9 cellular contexts compared by ENCODE assay signal in genomic region chr5:176700239-176700847, GRCh38. TPM values are rescaled to one million over a fixed set of nuclear protein-coding genes. Genes with fewer than 3 reads are reported as not detected.
DNase-seq lines count a peak whose midpoint lies in the region; ATAC-seq, FAIRE-seq and TF ChIP-seq lines count a peak whose summit lies in the region.
"Had no signal": no experiment of that assay in that cellular context is flagged by ENCODE, and none has a peak within 500 bp of the region (broad histone marks: within the 10 kb centered on the region; RNA-seq: fewer than 3 reads in every experiment).

No MANE protein-coding gene starts in this region.

- POLR2A ChIA-PET in MCF 10A (lab: Yijun Ruan, JAX) (no interaction called here), endothelial cell of umbilical vein (lab: Charles Lee) (no interaction called here)

- FAIRE-seq in endothelial cell of umbilical vein (lab: Jason Lieb, UNC) = no peak

- H3K27ac ChIP-seq in breast epithelium = no peak overlapping the region
- H3K27ac ChIP-seq in endothelial cell of umbilical vein (ENCODE audit: insufficient read depth, low read depth, low read length) = no peak overlapping the region

- no peak for ATAC-seq in HG03442 (IDR thresholded peaks at IDR 0.05; ENCODE audit: unreplicated experiment)
- no peak for ATAC-seq in HG02623 (IDR thresholded peaks at IDR 0.05; ENCODE audit: unreplicated experiment)

- TF ChIP-seq POLR2A in breast epithelium (IDR thresholded peaks at IDR 0.05) (no peak), endothelial cell of umbilical vein (IDR thresholded peaks at IDR 0.05; ENCODE audit: low read depth, low read length) (no peak)

- no peak overlapping the region for H3K4me3 Mint-ChIP-seq in MCF 10A (ENCODE audit: unreplicated experiment)

- CTCF ChIA-PET in MCF 10A (lab: Yijun Ruan, JAX) = interaction anchor here (0.6 to 1.6 kb wide), 4 partner anchors 40 to 959 kb away, joined by 3 to 5 read pairs (median 4); no protein-coding TSS in a partner anchor
- CTCF ChIA-PET in endothelial cell of umbilical vein (lab: Charles Lee) = interaction anchor here (0.8 to 1.7 kb wide), 7 partner anchors 9 to 410 kb away, joined by 3 to 5 read pairs (median 3); no protein-coding TSS in a partner anchor

- H3K9me3 ChIP-seq in breast epithelium (no peaks in the 10 kb centered on the region), endothelial cell of umbilical vein (replicated peaks; ENCODE audit: control insufficient read depth, insufficient read depth, low read length) (no peaks in the 10 kb centered on the region)

- H4K20me1 ChIP-seq in endothelial cell of umbilical vein (replicated peaks; ENCODE audit: control insufficient read depth, extremely low read depth, insufficient read depth, low read length) = no peaks in the 10 kb centered on the region

- dilution Hi-C loops in endothelial cell of umbilical vein (cut with MboI; ENCODE audit: extremely low pct_ligation_motif_present, low sequenced_read_pairs) = no loop called here

- DNase-seq in MCF 10A (ENCODE audit: unreplicated experiment) (no peak), breast epithelium (ENCODE audit: low spot score in 2 of 2) (no peak), NCI-H2227 treated with DMSO at 0.1 percent for 48 hours (lab: John Stamatoyannopoulos, UW) (peak; percentile 40), endothelial cell of umbilical vein (ENCODE audit: low read depth, low spot score) (peak; percentile 21), SKM-1 (lab: John Stamatoyannopoulos, UW; ENCODE audit: unreplicated experiment) (no peak)
- DNase-seq in stimulated activated CD8-positive, alpha-beta memory T cell treated with anti-CD3 and anti-CD28 coated beads, Interleukin-4, amount 100 ng/mL, for 48 hours = peak; percentile 37
- DNase-seq: DMS79 had no signal

- H2AFZ ChIP-seq in endothelial cell of umbilical vein (ENCODE audit: low read depth, low read length) = no peak overlapping the region

- H3K9me1 ChIP-seq in endothelial cell of umbilical vein (replicated peaks; ENCODE audit: control insufficient read depth, extremely low read depth, insufficient read depth, low read length) = no peaks in the 10 kb centered on the region

- H3K27ac Mint-ChIP-seq in MCF 10A (ENCODE audit: low read depth, unreplicated experiment) = no peak overlapping the region

- H3K27me3 Mint-ChIP-seq in MCF 10A (ENCODE audit: insufficient read depth, unreplicated experiment) = peaks cover 88% of the 10 kb centered on the region

- no peaks in the 10 kb centered on the region for H3K4me1 ChIP-seq in breast epithelium
- no peaks in the 10 kb centered on the region for H3K4me1 ChIP-seq in endothelial cell of umbilical vein (ENCODE audit: control insufficient read depth, extremely low read depth, insufficient read depth, low read length)

- H3K4me2 ChIP-seq in endothelial cell of umbilical vein (ENCODE audit: insufficient read depth, low read length) = no peak overlapping the region

- H3K79me2 ChIP-seq in endothelial cell of umbilical vein (ENCODE audit: control insufficient read depth, insufficient read depth, low read length) = no peaks in the 10 kb centered on the region

- H3K27me3 ChIP-seq in breast epithelium = peaks cover 0 to 65% of the 10 kb centered on the region in 2 donors
- peaks cover 16 to 17% of the 10 kb centered on the region in 2 experiments for H3K27me3 ChIP-seq in endothelial cell of umbilical vein (ENCODE audit: control insufficient read depth in 2 of 2, insufficient read depth in 2 of 2, low read length in 2 of 2)

- peak; percentile 42 for TF ChIP-seq CTCF in MCF 10A (IDR thresholded peaks at IDR 0.05; ENCODE audit: unreplicated experiment)
- no peak for TF ChIP-seq CTCF in breast epithelium (IDR thresholded peaks at IDR 0.05)
- TF ChIP-seq CTCF in endothelial cell of umbilical vein (IDR thresholded peaks at IDR 0.05; ENCODE audit: extremely low read depth in 1 of 2, insufficient read depth in 1 of 2, low read depth in 1 of 2, low read length in 2 of 2) = peak; percentile 26 to 42

- no peaks in the 10 kb centered on the region for H3K4me1 Mint-ChIP-seq in MCF 10A (ENCODE audit: insufficient read depth, unreplicated experiment)

- H3K9me3 Mint-ChIP-seq in MCF 10A (ENCODE audit: unreplicated experiment) = no peaks in the 10 kb centered on the region

- no peaks in the 10 kb centered on the region for H3K36me3 Mint-ChIP-seq in MCF 10A (ENCODE audit: insufficient read depth, unreplicated experiment)

- H3K36me3 ChIP-seq in breast epithelium = no peaks in the 10 kb centered on the region
- H3K36me3 ChIP-seq in endothelial cell of umbilical vein (ENCODE audit: control insufficient read depth in 2 of 2, extremely low read depth in 1 of 2, insufficient read depth in 2 of 2, low read length in 2 of 2) = no peaks in the 10 kb centered on the region

- H3K9ac ChIP-seq in endothelial cell of umbilical vein (replicated peaks; ENCODE audit: extremely low read depth, insufficient read depth, low read length) = no peak overlapping the region

- intact Hi-C loops in MCF 10A (cut with micrococcal nuclease) = no loop called here
- intact Hi-C loops in breast epithelium (cut with DNase I; ENCODE audit: low total_unique reads) = no loop called here
- intact Hi-C loops in endothelial cell of umbilical vein (cut with micrococcal nuclease) = loop anchor here (2.0 kb wide), 1 partner anchor 40 kb away; no protein-coding TSS in a partner anchor

- H3K4me3 ChIP-seq in breast epithelium (no peak overlapping the region), endothelial cell of umbilical vein (replicated peaks in 1 of 3; ENCODE audit: insufficient read depth in 1 of 3, low read depth in 1 of 3, low read length in 3 of 3) (no peak overlapping the region)

- BruUV-seq in MCF 10A (replicated peaks; lab: Mats Ljungman, UMichigan) (no TSS peak), endothelial cell of umbilical vein (replicated peaks; lab: Mats Ljungman, UMichigan) (no TSS peak)

TF ChIP-seq in endothelial cell of umbilical vein, 7 proteins besides CTCF, POLR2A, EP300 and RAD21:
- no peak for TF ChIP-seq MYC (IDR thresholded peaks at IDR 0.05; ENCODE audit: low read depth, low read length)
- no peak for TF ChIP-seq GATA2 (IDR thresholded peaks at IDR 0.05; ENCODE audit: insufficient read depth, insufficient read length, low read depth, low read length)
- TF ChIP-seq POLR2AphosphoS5 (IDR thresholded peaks at IDR 0.05; ENCODE audit: insufficient read depth, low read depth, low read length) = no peak
- no peak for TF ChIP-seq MAX (IDR thresholded peaks at IDR 0.05; ENCODE audit: insufficient read depth, insufficient read length)
- TF ChIP-seq JUN (IDR thresholded peaks at IDR 0.05; ENCODE audit: borderline replicate concordance, insufficient read depth, insufficient read length, low read depth) = no peak
- TF ChIP-seq FOS (IDR thresholded peaks at IDR 0.05; ENCODE audit: borderline replicate concordance, insufficient read depth, low read length) = no peak
- no peak for TF ChIP-seq EZH2 (IDR thresholded peaks at IDR 0.05; ENCODE audit: borderline replicate concordance, low read depth, low read length, severe bottlenecking)

RNA-seq across cellular contexts. Expression of gene TSPAN17, which starts 53.1 kb away (rescaled TPM):
- 36.7 and 47.5 TPM in 2 replicates for total RNA-seq in MCF 10A (2022)
- total RNA-seq in breast epithelium = 10 to 100 TPM; 10.4 to 20.0 (median 18.3) TPM
- total RNA-seq in endothelial cell of umbilical vein = 55.9 and 57.0 TPM in 2 replicates
- 64.1 and 73.3 TPM in 2 replicates for polyA plus RNA-seq in endothelial cell of umbilical vein
- polyA plus RNA-seq in endothelial cell of umbilical vein (2011; cell fraction: cytosol; rRNA removed) = 45.0 and 54.0 TPM in 2 replicates
- polyA plus RNA-seq in endothelial cell of umbilical vein (2011; cell fraction: nucleus; rRNA removed) = 85.7 and 95.0 TPM in 2 replicates
- 54.6 and 56.8 TPM in 2 replicates for polyA plus RNA-seq in endothelial cell of umbilical vein (2012)
- polyA minus RNA-seq in endothelial cell of umbilical vein = 91.1 and 94.5 TPM in 2 replicates
- polyA minus RNA-seq in endothelial cell of umbilical vein (2011; cell fraction: cytosol; rRNA and poly(A)+ RNA removed) = 12.0 TPM
- polyA minus RNA-seq in endothelial cell of umbilical vein (2011; cell fraction: nucleus; rRNA and poly(A)+ RNA removed) = 30.8 and 33.2 TPM in 2 replicates

Comparison
In these comparisons a context has a peak if more than half of its experiments do, and no peak if none do; other contexts are left out.
1. CTCF ChIP-seq: peak in MCF 10A (single experiment) and endothelial cell of umbilical vein (2 of 2); none in breast epithelium (0 of 3).
2. DNase-seq: peak in NCI-H2227 treated with DMSO at 0.1 percent for 48 hours (single experiment), endothelial cell of umbilical vein (single experiment) and stimulated activated CD8-positive, alpha-beta memory T cell treated with anti-CD3 and anti-CD28 coated beads, Interleukin-4, amount 100 ng/mL, for 48 hours (single experiment); none in MCF 10A (single experiment), breast epithelium (0 of 2) and SKM-1 (single experiment).